ENCODE assay signal across 13 cellular contexts in the genomic region with DNA sequence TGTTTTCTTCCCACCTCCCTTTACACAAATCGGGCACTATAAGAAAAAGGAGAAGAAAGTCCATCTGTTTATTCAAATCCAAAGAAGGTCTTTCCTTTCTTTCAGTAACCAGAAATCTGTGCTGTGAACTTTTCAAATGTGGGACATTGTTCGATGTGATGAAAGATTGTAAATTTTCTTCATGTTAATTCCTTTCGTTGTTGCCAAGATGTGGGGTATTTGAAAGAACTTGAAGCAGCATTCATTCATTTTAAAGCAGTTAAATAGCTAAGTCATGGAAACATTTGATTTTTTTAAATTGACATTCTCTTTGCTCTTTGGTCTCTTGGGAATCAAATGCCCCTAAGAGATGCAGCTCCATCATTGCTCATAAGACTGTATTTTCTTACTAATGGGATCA.
DNase-seq lines count a peak whose midpoint lies in the region; ATAC-seq and TF ChIP-seq lines count a peak whose summit lies in the region.
"Had no signal": no experiment of that assay in that cellular context is flagged by ENCODE, and none has a peak within 500 bp of the region (broad histone marks: within the 10 kb centered on the region; RNA-seq: fewer than 3 reads in every experiment).

No MANE protein-coding gene starts in this region.

- CTCF ChIA-PET in PC-3 (lab: Charles Lee): no interaction called here

- H3K36me3 ChIP-seq in GM23248 (ENCODE audit: low read depth) (no peaks in the 10 kb centered on the region), PC-3 (ENCODE audit: low read depth, low read length) (no peaks in the 10 kb centered on the region), osteoblast (ENCODE audit: insufficient read depth, low read length) (no peaks in the 10 kb centered on the region), WERI-Rb-1 (no peaks in the 10 kb centered on the region)
- H3K36me3 ChIP-seq: BLaER1 had no signal

- H3K4me2 ChIP-seq in GM23248 (ENCODE audit: unreplicated experiment) (no peak overlapping the region), PC-3 (ENCODE audit: low read length) (no peak overlapping the region), osteoblast (ENCODE audit: insufficient read depth, low read length) (no peak overlapping the region)
- H3K4me2 ChIP-seq: BLaER1 had no signal

- no peaks in the 10 kb centered on the region for H3K9me2 ChIP-seq in GM23248 (ENCODE audit: insufficient read depth)
- no peaks in the 10 kb centered on the region for H3K9me2 ChIP-seq in PC-3 (replicated peaks; ENCODE audit: low read length)

- TF ChIP-seq CTCF in PC-3 (conservative IDR thresholded peaks at IDR 0.05; ENCODE audit: low read depth, low read length) (no peak), astrocyte of the spinal cord (IDR thresholded peaks at IDR 0.05; ENCODE audit: low read depth, low read length) (no peak), osteoblast (IDR thresholded peaks at IDR 0.05; ENCODE audit: extremely low read depth, low read depth, low read length) (no peak), WERI-Rb-1 (IDR thresholded peaks at IDR 0.05; ENCODE audit: low read depth, low read length) (no peak)

- H3K4me3 ChIP-seq in GM23248 (no peak overlapping the region), PC-3 (ENCODE audit: low read length) (no peak overlapping the region), astrocyte of the spinal cord (ENCODE audit: low read depth, low read length) (no peak overlapping the region), osteoblast (ENCODE audit: insufficient read depth, low read length) (no peak overlapping the region), WERI-Rb-1 (ENCODE audit: low read depth, low read length) (no peak overlapping the region)
- H3K4me3 ChIP-seq: BLaER1 had no signal

- H3K9ac ChIP-seq in GM23248 (no peak overlapping the region), PC-3 (ENCODE audit: low read length) (no peak overlapping the region)
- H3K9ac ChIP-seq: BLaER1 had no signal

- H3K79me2 ChIP-seq in GM23248 (ENCODE audit: insufficient read depth) (no peaks in the 10 kb centered on the region), PC-3 (ENCODE audit: low read length) (no peaks in the 10 kb centered on the region), osteoblast (ENCODE audit: insufficient read depth, low read length) (no peaks in the 10 kb centered on the region)

- H3F3A ChIP-seq in GM23248 (ENCODE audit: insufficient read depth): no peaks in the 10 kb centered on the region
- no peaks in the 10 kb centered on the region for H3F3A ChIP-seq in PC-3 (ENCODE audit: low read length, unreplicated experiment)

- H3K27ac ChIP-seq in GM23248: no peak overlapping the region
- H3K27ac ChIP-seq in PC-3 (ENCODE audit: low read length): no peak overlapping the region
- no peak overlapping the region for H3K27ac ChIP-seq in osteoblast (ENCODE audit: low read depth, low read length)
- H3K27ac ChIP-seq in WERI-Rb-1: no peak overlapping the region
- H3K27ac ChIP-seq: BLaER1 had no signal

- DNase-seq in GM23248 (peak; percentile 5), PC-3 (no peak), astrocyte of the spinal cord (ENCODE audit: low read depth, low spot score) (peak; percentile 7), osteoblast (ENCODE audit: insufficient read length, low spot score, missing footprints) (peak; percentile 56), WERI-Rb-1 (no peak), hypothalamus (lab: John Stamatoyannopoulos, UW) (no peak)
- DNase-seq: AML-193; CD8-positive, alpha-beta memory T cell; GF-D8; H7; IMR-90 had no signal

- BruUV-seq in PC-3 (replicated peaks; lab: Mats Ljungman, UMichigan): no TSS peak

- no peaks in the 10 kb centered on the region for H4K20me1 ChIP-seq in GM23248 (ENCODE audit: insufficient read depth)
- H4K20me1 ChIP-seq in PC-3 (ENCODE audit: low read length): no peaks in the 10 kb centered on the region
- no peaks in the 10 kb centered on the region for H4K20me1 ChIP-seq in osteoblast (ENCODE audit: insufficient read depth, low read length)
- H4K20me1 ChIP-seq: BLaER1 had no signal

- intact Hi-C loops in PC-3 (cut with micrococcal nuclease): no loop called here

- POLR2A ChIA-PET in PC-3 (lab: Charles Lee; ENCODE audit: unreplicated experiment): interaction anchor here (0.6 kb wide), 1 partner anchor 81 kb away, joined by 3 read pairs; no protein-coding TSS in a partner anchor

- ATAC-seq in PC-3 (no peak), GM18498 (IDR thresholded peaks at IDR 0.05; ENCODE audit: unreplicated experiment) (no peak)

- peaks cover 7% of the 10 kb centered on the region for H3K4me1 ChIP-seq in GM23248 (ENCODE audit: insufficient read depth)
- peaks cover 7% of the 10 kb centered on the region for H3K4me1 ChIP-seq in PC-3 (ENCODE audit: insufficient read depth, low read length)
- no peaks in the 10 kb centered on the region for H3K4me1 ChIP-seq in osteoblast (ENCODE audit: insufficient read depth, low read length)
- H3K4me1 ChIP-seq: BLaER1 had no signal

- peak overlapping the region; percentile 44 for H2AFZ ChIP-seq in GM23248
- H2AFZ ChIP-seq in PC-3 (ENCODE audit: low read length): peak overlapping the region; percentile 19; the same call in 1 of the 2 replicates
- no peak overlapping the region for H2AFZ ChIP-seq in osteoblast (ENCODE audit: low read length)

- WGBS in GM23248 (ENCODE audit: low coverage in 1 of 2, low lambda C conversion rate in 2 of 2, missing lambda C conversion rate in 2 of 2), 2 experiments: 13% methylated on average over 3 of the region's 3 CpGs

- in situ Hi-C loops in GM23248 (cut with MboI): no loop called here
- in situ Hi-C loops in astrocyte of the spinal cord (cut with HindIII; ENCODE audit: low sequenced_read_pairs): no loop called here

- H3K9me3 ChIP-seq in GM23248 (ENCODE audit: low read depth) (no peaks in the 10 kb centered on the region), PC-3 (ENCODE audit: low read length) (no peaks in the 10 kb centered on the region), osteoblast (ENCODE audit: low read depth, low read length) (no peaks in the 10 kb centered on the region), WERI-Rb-1 (ENCODE audit: severe bottlenecking) (peaks cover 7% of the 10 kb centered on the region)

- H3K27me3 ChIP-seq in GM23248 (replicated peaks; ENCODE audit: insufficient read depth) (no peaks in the 10 kb centered on the region), PC-3 (ENCODE audit: low read length) (no peaks in the 10 kb centered on the region), osteoblast (ENCODE audit: insufficient read depth, low read length) (no peaks in the 10 kb centered on the region), WERI-Rb-1 (ENCODE audit: insufficient read depth, low read depth, severe bottlenecking) (no peaks in the 10 kb centered on the region)
- H3K27me3 ChIP-seq: BLaER1 had no signal

Comparison
In these comparisons a context has a peak if more than half of its experiments do, and no peak if none do; other contexts are left out.
1. DNase-seq: peak in GM23248 (single experiment), astrocyte of the spinal cord (single experiment) and osteoblast (single experiment); none in PC-3 (single experiment), WERI-Rb-1 (single experiment) and hypothalamus (0 of 51).